In genomic region chr1:5872886-5873285, GRCh38 we compare ENCODE assay signal across 34 cellular contexts.
"Had no signal": no experiment of that assay in that cellular context is flagged by ENCODE, and none has a peak within 500 bp of the region (broad histone marks: within the 10 kb centered on the region; RNA-seq: fewer than 3 reads in every experiment).

No MANE protein-coding gene starts in this region.

- H3K9me3 ChIP-seq: MG63 had no signal

- H3K4me3 ChIP-seq: MG63 had no signal

- DNase-seq: Karpas-422, Kasumi-1, MG63, MM.1S, MV-4-11, NCI-H1048, NCI-H1092, NCI-H1092 treated with DMSO at 0.1 percent for 48 hours, NCI-H1105, NCI-H1105 treated with DMSO at 0.1 percent for 48 hours, NCI-H1417, NCI-H1417 treated with DMSO at 0.1 percent for 48 hours, NCI-H1436, NCI-H1436 treated with DMSO at 0.1 percent for 48 hours, NCI-H146, NCI-H1694, NCI-H1694 treated with DMSO at 0.1 percent for 48 hours, NCI-H187, NCI-H187 treated with DMSO at 0.1 percent for 48 hours, NCI-H1930, NCI-H2029, NCI-H2029 treated with DMSO at 0.1 percent for 48 hours, NCI-H2081, NCI-H2081 treated with DMSO at 0.1 percent for 48 hours, NCI-H2107, NCI-H2171, NCI-H2171 treated with DMSO at 0.1 percent for 48 hours, NCI-H2227 treated with DMSO at 0.1 percent for 48 hours, NCI-H226, NCI-H345, NCI-H446, NCI-H446 treated with DMSO at 0.1 percent for 48 hours, NCI-H510A, NCI-H510A treated with DMSO at 0.1 percent for 48 hours had no signal

- H3K27me3 ChIP-seq: MG63 had no signal

- H3K36me3 ChIP-seq: MG63 had no signal
